ENCODE assay signal across 1 cellular context in the genomic region with DNA sequence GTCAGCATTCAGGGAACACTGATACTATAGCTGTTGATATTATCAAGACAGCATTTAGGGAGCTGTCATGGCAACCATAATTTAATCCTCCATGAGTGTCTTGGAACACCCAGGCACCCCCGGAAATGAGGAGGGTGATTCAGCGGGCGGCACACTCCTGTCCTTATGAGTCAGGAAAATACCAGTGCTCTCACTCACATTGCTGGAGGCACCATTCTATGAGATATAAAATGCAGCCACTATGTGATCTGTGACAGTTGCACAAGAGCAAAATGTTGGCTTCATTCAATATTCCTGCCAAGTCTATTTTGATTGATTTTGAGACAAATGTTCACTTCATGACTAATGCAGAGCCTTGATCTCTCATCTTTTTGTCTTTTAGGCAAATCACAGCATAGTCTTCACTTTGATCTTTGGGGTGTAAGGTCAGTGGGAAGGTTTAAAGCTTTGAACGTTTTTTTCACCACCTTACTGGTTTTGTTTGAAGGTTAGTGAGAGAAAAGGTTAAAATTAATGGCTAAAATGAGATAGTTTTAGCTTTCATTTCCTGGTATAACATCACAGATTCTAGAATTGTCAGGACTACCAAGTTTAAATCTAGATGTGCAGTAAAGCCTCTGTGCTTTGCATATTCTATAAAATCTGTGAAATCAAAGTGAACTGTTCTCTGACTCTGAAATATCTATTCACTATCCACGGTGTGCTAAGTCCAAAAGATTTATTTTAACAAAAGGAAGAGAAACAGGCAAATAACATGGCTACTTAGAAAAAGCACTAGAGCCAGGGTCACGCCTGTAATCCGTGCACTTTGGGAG.
TF ChIP-seq lines count a peak whose summit lies in the region.

No MANE protein-coding gene starts in this region.

TF ChIP-seq in HepG2, 621 proteins besides CTCF, POLR2A, EP300 and RAD21 (continued from another document):
- TF ChIP-seq, protein P1, sequence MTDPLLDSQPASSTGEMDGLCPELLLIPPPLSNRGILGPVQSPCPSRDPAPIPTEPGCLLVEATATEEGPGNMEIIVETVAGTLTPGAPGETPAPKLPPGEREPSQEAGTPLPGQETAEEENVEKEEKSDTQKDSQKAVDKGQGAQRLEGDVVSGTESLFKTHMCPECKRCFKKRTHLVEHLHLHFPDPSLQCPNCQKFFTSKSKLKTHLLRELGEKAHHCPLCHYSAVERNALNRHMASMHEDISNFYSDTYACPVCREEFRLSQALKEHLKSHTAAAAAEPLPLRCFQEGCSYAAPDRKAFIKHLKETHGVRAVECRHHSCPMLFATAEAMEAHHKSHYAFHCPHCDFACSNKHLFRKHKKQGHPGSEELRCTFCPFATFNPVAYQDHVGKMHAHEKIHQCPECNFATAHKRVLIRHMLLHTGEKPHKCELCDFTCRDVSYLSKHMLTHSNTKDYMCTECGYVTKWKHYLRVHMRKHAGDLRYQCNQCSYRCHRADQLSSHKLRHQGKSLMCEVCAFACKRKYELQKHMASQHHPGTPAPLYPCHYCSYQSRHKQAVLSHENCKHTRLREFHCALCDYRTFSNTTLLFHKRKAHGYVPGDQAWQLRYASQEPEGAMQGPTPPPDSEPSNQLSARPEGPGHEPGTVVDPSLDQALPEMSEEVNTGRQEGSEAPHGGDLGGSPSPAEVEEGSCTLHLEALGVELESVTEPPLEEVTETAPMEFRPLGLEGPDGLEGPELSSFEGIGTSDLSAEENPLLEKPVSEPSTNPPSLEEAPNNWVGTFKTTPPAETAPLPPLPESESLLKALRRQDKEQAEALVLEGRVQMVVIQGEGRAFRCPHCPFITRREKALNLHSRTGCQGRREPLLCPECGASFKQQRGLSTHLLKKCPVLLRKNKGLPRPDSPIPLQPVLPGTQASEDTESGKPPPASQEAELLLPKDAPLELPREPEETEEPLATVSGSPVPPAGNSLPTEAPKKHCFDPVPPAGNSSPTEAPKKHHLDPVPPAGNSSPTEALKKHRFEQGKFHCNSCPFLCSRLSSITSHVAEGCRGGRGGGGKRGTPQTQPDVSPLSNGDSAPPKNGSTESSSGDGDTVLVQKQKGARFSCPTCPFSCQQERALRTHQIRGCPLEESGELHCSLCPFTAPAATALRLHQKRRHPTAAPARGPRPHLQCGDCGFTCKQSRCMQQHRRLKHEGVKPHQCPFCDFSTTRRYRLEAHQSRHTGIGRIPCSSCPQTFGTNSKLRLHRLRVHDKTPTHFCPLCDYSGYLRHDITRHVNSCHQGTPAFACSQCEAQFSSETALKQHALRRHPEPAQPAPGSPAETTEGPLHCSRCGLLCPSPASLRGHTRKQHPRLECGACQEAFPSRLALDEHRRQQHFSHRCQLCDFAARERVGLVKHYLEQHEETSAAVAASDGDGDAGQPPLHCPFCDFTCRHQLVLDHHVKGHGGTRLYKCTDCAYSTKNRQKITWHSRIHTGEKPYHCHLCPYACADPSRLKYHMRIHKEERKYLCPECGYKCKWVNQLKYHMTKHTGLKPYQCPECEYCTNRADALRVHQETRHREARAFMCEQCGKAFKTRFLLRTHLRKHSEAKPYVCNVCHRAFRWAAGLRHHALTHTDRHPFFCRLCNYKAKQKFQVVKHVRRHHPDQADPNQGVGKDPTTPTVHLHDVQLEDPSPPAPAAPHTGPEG (CRISPR knock-in tag; IDR thresholded peaks at IDR 0.05), result no peak
- TF ChIP-seq ZNF44 (CRISPR knock-in tag; IDR thresholded peaks at IDR 0.05) (no peak), ZNF205 (CRISPR knock-in tag; IDR thresholded peaks at IDR 0.05) (no peak), RCOR2 (CRISPR knock-in tag; IDR thresholded peaks at IDR 0.05) (peak; percentile 93), KAT2B (IDR thresholded peaks at IDR 0.05; ENCODE audit: borderline replicate concordance, low read depth, low read length) (peak; percentile 61; the same call in 1 of the 2 replicates), PITX1 (CRISPR knock-in tag; IDR thresholded peaks at IDR 0.05) (peak; percentile 78)
